In genomic region chrX:65677954-65678469, GRCh38 we compare ENCODE assay signal across 1 cellular context.
TF ChIP-seq lines count a peak whose summit lies in the region.

No MANE protein-coding gene starts in this region.

TF ChIP-seq in HCT116, 20 proteins besides CTCF, POLR2A, EP300 and RAD21 (continued from another document):
- TF ChIP-seq ZBTB33 (IDR thresholded peaks at IDR 0.05; ENCODE audit: extremely low read depth, insufficient replicate concordance, low read length), result no peak
- TF ChIP-seq ATF3 (IDR thresholded peaks at IDR 0.05), result no peak
- no peak for TF ChIP-seq YY1 (IDR thresholded peaks at IDR 0.05; ENCODE audit: extremely low read depth, insufficient replicate concordance, low read depth, low read length)
- TF ChIP-seq EZH2 (IDR thresholded peaks at IDR 0.05), result no peak
- TF ChIP-seq ZNF274 (IDR thresholded peaks at IDR 0.05; ENCODE audit: low read depth, low read length), result no peak
- TF ChIP-seq MAX (IDR thresholded peaks at IDR 0.05), result no peak
- no peak for TF ChIP-seq FOSL1 (IDR thresholded peaks at IDR 0.05; ENCODE audit: low read depth)
- TF ChIP-seq EGR1 (IDR thresholded peaks at IDR 0.05; ENCODE audit: low read depth), result no peak
- no peak for TF ChIP-seq ZFX (IDR thresholded peaks at IDR 0.05)
- no peak for TF ChIP-seq SIN3A (IDR thresholded peaks at IDR 0.05; ENCODE audit: low read depth)
- TF ChIP-seq TCF7L2 (IDR thresholded peaks at IDR 0.05; ENCODE audit: borderline replicate concordance, extremely low read depth, insufficient read depth, insufficient read length), result no peak
- no peak for TF ChIP-seq CBX3 (IDR thresholded peaks at IDR 0.05; ENCODE audit: low read depth)
- TF ChIP-seq EZH2phosphoT487 (IDR thresholded peaks at IDR 0.05; ENCODE audit: borderline replicate concordance), result no peak
- no peak for TF ChIP-seq ELF1 (IDR thresholded peaks at IDR 0.05; ENCODE audit: borderline replicate concordance, low read depth)
- TF ChIP-seq REST (IDR thresholded peaks at IDR 0.05; ENCODE audit: low read depth), result no peak
- TF ChIP-seq SP1 (IDR thresholded peaks at IDR 0.05; ENCODE audit: low read depth), result peak; percentile 45; the same call in 1 of the 2 replicates
